In the genomic region with DNA sequence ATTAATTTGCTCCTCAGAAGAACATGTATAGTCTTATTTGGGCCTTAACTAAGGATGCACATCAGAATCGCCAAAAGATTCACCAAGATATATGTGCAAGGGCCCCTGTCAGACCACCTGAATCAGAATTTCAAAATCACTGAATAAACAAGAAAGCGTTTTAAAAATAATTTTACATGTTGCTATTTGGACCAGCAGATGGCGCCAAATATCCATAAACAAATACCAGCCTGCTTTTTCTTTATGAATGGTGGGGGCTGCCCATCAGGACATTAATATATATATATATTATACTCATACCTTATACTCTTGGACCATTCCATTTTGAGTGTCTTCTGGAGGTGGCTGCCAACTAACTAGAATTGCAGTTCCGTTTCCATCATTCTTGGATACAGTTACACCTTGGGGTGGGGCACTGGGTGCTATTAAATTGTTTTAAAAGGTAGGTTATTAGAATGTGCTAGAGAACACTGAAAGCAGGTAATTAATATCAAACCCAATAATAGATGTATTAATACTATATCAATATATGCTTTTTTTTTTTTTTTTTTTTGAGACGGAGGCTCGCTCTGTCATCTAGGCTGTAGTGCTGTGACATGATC, we compare ENCODE assay signal across 8 cellular contexts.
DNase-seq lines count a peak whose midpoint lies in the region; ATAC-seq and TF ChIP-seq lines count a peak whose summit lies in the region.

No MANE protein-coding gene starts in this region.

- H3K4me1 Mint-ChIP-seq in activated T-cell treated with anti-CD3 and anti-CD28 coated beads, Interleukin-2, amount 50 U/mL, for 24 hours (ENCODE audit: low read depth), result no peaks in the 10 kb centered on the region

- H3K36me3 ChIP-seq in adipocyte (ENCODE audit: control insufficient read depth, insufficient read depth, low read length, severe bottlenecking), result peaks cover 4% of the 10 kb centered on the region
- no peaks in the 10 kb centered on the region for H3K36me3 ChIP-seq in upper lobe of left lung

- H3K9ac ChIP-seq in adipocyte (ENCODE audit: low read length), result no peak overlapping the region

- H3K9me3 ChIP-seq in adipocyte (ENCODE audit: control insufficient read depth, low read length) (no peaks in the 10 kb centered on the region), upper lobe of left lung (no peaks in the 10 kb centered on the region)

- in situ Hi-C loops in KBM-7 (cut with MboI; ENCODE audit: low pct_unique_long_range_greater_than_20kb, low sequenced_read_pairs), result loop anchor here (25.0 kb wide), 2 partner anchors 378 to 853 kb away; no protein-coding TSS in a partner anchor

- no peak overlapping the region for H3K27ac Mint-ChIP-seq in activated T-cell treated with anti-CD3 and anti-CD28 coated beads, Interleukin-2, amount 50 U/mL, for 24 hours

- H3K4me3 ChIP-seq in adipocyte (ENCODE audit: low read length), result no peak overlapping the region
- no peak overlapping the region for H3K4me3 ChIP-seq in upper lobe of left lung

- no peaks in the 10 kb centered on the region for H3K9me3 Mint-ChIP-seq in activated T-cell treated with anti-CD3 and anti-CD28 coated beads, Interleukin-2, amount 50 U/mL, for 24 hours

- 49 to 52% methylated on average over 6 of the region's 6 CpGs for WGBS in upper lobe of left lung, 2 donors

- no peaks in the 10 kb centered on the region for H3K27me3 ChIP-seq in adipocyte (replicated peaks; ENCODE audit: control insufficient read depth, insufficient read depth, low read length)
- H3K27me3 ChIP-seq in upper lobe of left lung, result no peaks in the 10 kb centered on the region

- peak in 4 of 6 experiments; percentile 29 to 44 (median 32) for TF ChIP-seq CTCF in upper lobe of left lung (IDR thresholded peaks at IDR 0.05)

- DNase-seq in activated T-cell treated with anti-CD3 and anti-CD28 coated beads for 24 hours (ENCODE audit: low read depth) (peak; percentile 4), KBM-7 (peak; percentile 47), adipocyte (ENCODE audit: low read depth) (peak; percentile 78), kidney glomerular epithelial cell (lab: John Stamatoyannopoulos, UW) (peak; percentile 25), upper lobe of left lung (no peak), ureter (ENCODE audit: low spot score) (no peak)
- DNase-seq in activated T-cell treated with anti-CD3 and anti-CD28 coated beads, Interleukin-2, amount 50 U/mL, for 24 hours, result no peak

- peaks cover 12% of the 10 kb centered on the region for H3K4me1 ChIP-seq in adipocyte (ENCODE audit: control insufficient read depth, insufficient read depth, low read length)
- no peaks in the 10 kb centered on the region for H3K4me1 ChIP-seq in upper lobe of left lung

- ATAC-seq in upper lobe of left lung (ENCODE audit: low FRiP score in 2 of 2) (peak in 1 of 2 donors; percentile 20), HG02571 (IDR thresholded peaks at IDR 0.05; ENCODE audit: unreplicated experiment) (no peak)

- no peaks in the 10 kb centered on the region for H3K36me3 Mint-ChIP-seq in activated T-cell treated with anti-CD3 and anti-CD28 coated beads, Interleukin-2, amount 50 U/mL, for 24 hours (ENCODE audit: low read depth)

- no peaks in the 10 kb centered on the region for H3K27me3 Mint-ChIP-seq in activated T-cell treated with anti-CD3 and anti-CD28 coated beads, Interleukin-2, amount 50 U/mL, for 24 hours

- TF ChIP-seq EP300 in upper lobe of left lung (IDR thresholded peaks at IDR 0.05), result no peak

- H3K4me3 Mint-ChIP-seq in activated T-cell treated with anti-CD3 and anti-CD28 coated beads, Interleukin-2, amount 50 U/mL, for 24 hours, result no peak overlapping the region

- H3K27ac ChIP-seq in upper lobe of left lung, result no peak overlapping the region

- TF ChIP-seq POLR2A in upper lobe of left lung (IDR thresholded peaks at IDR 0.05), result no peak

Comparison
In these comparisons a context has a peak if more than half of its experiments do, and no peak if none do; other contexts are left out.
1. DNase-seq: peak in activated T-cell treated with anti-CD3 and anti-CD28 coated beads for 24 hours (single experiment), KBM-7 (single experiment), adipocyte (single experiment) and kidney glomerular epithelial cell (single experiment); none in activated T-cell treated with anti-CD3 and anti-CD28 coated beads, Interleukin-2, amount 50 U/mL, for 24 hours (single experiment), upper lobe of left lung (0 of 2) and ureter (single experiment).